1 cellular context compared by ENCODE assay signal in genomic region chr2:39550701-39551285, GRCh38.
TF ChIP-seq lines count a peak whose summit lies in the region.

No MANE protein-coding gene starts in this region.

TF ChIP-seq in HepG2, 621 proteins besides CTCF, POLR2A, EP300 and RAD21 (continued from another document and continues in another):
- TF ChIP-seq HNF1B (CRISPR knock-in tag; IDR thresholded peaks at IDR 0.05), result peak; percentile 94
- peak; percentile 89 for TF ChIP-seq TRIM24 (CRISPR knock-in tag; IDR thresholded peaks at IDR 0.05)
- TF ChIP-seq PCBP2 (optimal IDR thresholded peaks at IDR 0.05; ENCODE audit: low read depth, low read length, poor library complexity, severe bottlenecking), result no peak
- peak; percentile 99 for TF ChIP-seq MEIS1 (CRISPR knock-in tag; IDR thresholded peaks at IDR 0.05; ENCODE audit: borderline replicate concordance)
- TF ChIP-seq ZNF331 (CRISPR knock-in tag; IDR thresholded peaks at IDR 0.05), result peak; percentile 97
- no peak for TF ChIP-seq JARID2 (CRISPR knock-in tag; IDR thresholded peaks at IDR 0.05; ENCODE audit: insufficient replicate concordance)
- no peak for TF ChIP-seq ATM (IDR thresholded peaks at IDR 0.05; ENCODE audit: borderline replicate concordance)
- peak; percentile 92 for TF ChIP-seq TFE3 (CRISPR knock-in tag; IDR thresholded peaks at IDR 0.05)
- TF ChIP-seq ZNF326 (CRISPR knock-in tag; IDR thresholded peaks at IDR 0.05; ENCODE audit: borderline replicate concordance), result no peak
- no peak for TF ChIP-seq SMAD1 (CRISPR knock-in tag; IDR thresholded peaks at IDR 0.05; ENCODE audit: borderline replicate concordance, low read depth)
- TF ChIP-seq SP4 (CRISPR knock-in tag; IDR thresholded peaks at IDR 0.05), result no peak
- TF ChIP-seq ZNF143 (CRISPR knock-in tag; IDR thresholded peaks at IDR 0.05), result peak; percentile 41; the same call in 1 of the 2 replicates
- TF ChIP-seq ZSCAN9 (CRISPR knock-in tag; IDR thresholded peaks at IDR 0.05; ENCODE audit: borderline replicate concordance), result peak; percentile 99
- TF ChIP-seq AGO1 (IDR thresholded peaks at IDR 0.05; ENCODE audit: low read depth, low read length, poor library complexity, severe bottlenecking), result no peak
- no peak for TF ChIP-seq ZNF446 (CRISPR knock-in tag; IDR thresholded peaks at IDR 0.05)
- no peak for TF ChIP-seq LCORL (IDR thresholded peaks at IDR 0.05)
- peak; percentile 97 for TF ChIP-seq LCORL (CRISPR knock-in tag; IDR thresholded peaks at IDR 0.05)
- TF ChIP-seq KLF11 (CRISPR knock-in tag; IDR thresholded peaks at IDR 0.05), result peak; percentile 80; the same call in 1 of the 2 replicates
- TF ChIP-seq ZNF740 (CRISPR knock-in tag; IDR thresholded peaks at IDR 0.05), result peak; percentile 31; the same call in 1 of the 2 replicates
- no peak; the same call in 1 of the 2 replicates for TF ChIP-seq MTF1 (CRISPR knock-in tag; IDR thresholded peaks at IDR 0.05)
- TF ChIP-seq ZNF335 (CRISPR knock-in tag; IDR thresholded peaks at IDR 0.05), result peak; percentile 66; the same call in 1 of the 2 replicates
- 0 out of 2 replicates have a peak, but pooled peaks have one; percentile 58 for TF ChIP-seq PRMT3 (CRISPR knock-in tag; IDR thresholded peaks at IDR 0.05; ENCODE audit: borderline replicate concordance, low read depth)
- peak; percentile 100 for TF ChIP-seq MBD4 (IDR thresholded peaks at IDR 0.05; ENCODE audit: borderline replicate concordance, low read length)
- peak; percentile 97 for TF ChIP-seq NR2F6 (IDR thresholded peaks at IDR 0.05)
- TF ChIP-seq NR2F6 (CRISPR knock-in tag; IDR thresholded peaks at IDR 0.05), result peak; percentile 95
- 0 out of 2 replicates have a peak, but pooled peaks have one; percentile 62 for TF ChIP-seq ZNF256 (CRISPR knock-in tag; conservative IDR thresholded peaks at IDR 0.05)
- 0 out of 2 replicates have a peak, but pooled peaks have one; percentile 90 for TF ChIP-seq GLI4 (CRISPR knock-in tag; IDR thresholded peaks at IDR 0.05; ENCODE audit: borderline replicate concordance)
- TF ChIP-seq FOXP4 (CRISPR knock-in tag; IDR thresholded peaks at IDR 0.05), result peak; percentile 100
- TF ChIP-seq NFKB2 (CRISPR knock-in tag; IDR thresholded peaks at IDR 0.05; ENCODE audit: borderline replicate concordance), result no peak
- TF ChIP-seq NRL (CRISPR knock-in tag; IDR thresholded peaks at IDR 0.05; ENCODE audit: borderline replicate concordance), result no peak
- TF ChIP-seq SNAPC2 (CRISPR knock-in tag; IDR thresholded peaks at IDR 0.05), result 0 out of 2 replicates have a peak, but pooled peaks have one; percentile 48
- peak; percentile 94; the same call in 1 of the 2 replicates for TF ChIP-seq ZBED4 (CRISPR knock-in tag; IDR thresholded peaks at IDR 0.05; ENCODE audit: borderline replicate concordance)
- no peak for TF ChIP-seq ZNF781 (CRISPR knock-in tag; IDR thresholded peaks at IDR 0.05; ENCODE audit: borderline replicate concordance, not compliant biosample characterization)
- TF ChIP-seq ZNF549 (CRISPR knock-in tag; IDR thresholded peaks at IDR 0.05), result no peak
- no peak for TF ChIP-seq ZNF552 (CRISPR knock-in tag; IDR thresholded peaks at IDR 0.05; ENCODE audit: borderline replicate concordance)
- peak; percentile 77; the same call in 1 of the 2 replicates for TF ChIP-seq FOSL1 (CRISPR knock-in tag; IDR thresholded peaks at IDR 0.05; ENCODE audit: borderline replicate concordance)
- no peak for TF ChIP-seq RFX5 (IDR thresholded peaks at IDR 0.05; ENCODE audit: low read depth, low read length)
- peak; percentile 36; the same call in 1 of the 2 replicates for TF ChIP-seq PRDM15 (CRISPR knock-in tag; IDR thresholded peaks at IDR 0.05)
- peak; percentile 87 for TF ChIP-seq PATZ1 (CRISPR knock-in tag; IDR thresholded peaks at IDR 0.05)
- peak; percentile 59; the same call in 1 of the 2 replicates for TF ChIP-seq ELF4 (CRISPR knock-in tag; IDR thresholded peaks at IDR 0.05; ENCODE audit: borderline replicate concordance)
- no peak; the same call in 1 of the 2 replicates for TF ChIP-seq SAFB2 (CRISPR knock-in tag; IDR thresholded peaks at IDR 0.05; ENCODE audit: borderline replicate concordance, low read depth)
- TF ChIP-seq SMYD3 (CRISPR knock-in tag; IDR thresholded peaks at IDR 0.05), result peak; percentile 92
- peak; percentile 96; the same call in 1 of the 2 replicates for TF ChIP-seq ZKSCAN8 (CRISPR knock-in tag; IDR thresholded peaks at IDR 0.05; ENCODE audit: borderline replicate concordance)
- no peak for TF ChIP-seq TRAFD1 (CRISPR knock-in tag; IDR thresholded peaks at IDR 0.05; ENCODE audit: borderline replicate concordance)
- peak; percentile 96 for TF ChIP-seq HOXA3 (CRISPR knock-in tag; IDR thresholded peaks at IDR 0.05)
- no peak for TF ChIP-seq ZNF713 (CRISPR knock-in tag; IDR thresholded peaks at IDR 0.05)
- TF ChIP-seq PHF5A (CRISPR knock-in tag; IDR thresholded peaks at IDR 0.05; ENCODE audit: low read depth, unreplicated experiment), result peak; percentile 99
- peak; percentile 89 for TF ChIP-seq BRF2 (CRISPR knock-in tag; IDR thresholded peaks at IDR 0.05)
